In the genomic region with DNA sequence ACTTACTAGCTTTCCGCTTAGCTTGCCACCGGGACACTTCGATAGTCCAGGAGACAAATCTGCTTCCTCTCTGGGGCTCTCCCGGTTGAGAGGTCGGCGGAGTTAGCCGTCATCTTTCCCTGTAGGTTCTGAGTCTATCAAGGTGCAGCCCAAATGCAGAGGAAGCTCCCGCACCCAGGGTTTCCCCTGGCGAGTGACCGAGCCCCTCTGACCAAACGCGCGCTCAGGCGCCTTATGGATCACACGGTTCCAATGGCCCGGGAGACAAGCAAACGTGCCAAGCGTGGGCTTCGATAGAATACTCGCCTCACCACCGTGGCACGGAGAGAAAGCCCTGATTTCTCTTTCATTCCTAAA, we compare ENCODE assay signal across 19 cellular contexts.
"Had no signal": no experiment of that assay in that cellular context is flagged by ENCODE, and none has a peak within 500 bp of the region (broad histone marks: within the 10 kb centered on the region; RNA-seq: fewer than 3 reads in every experiment).

No MANE protein-coding gene starts in this region.

- H3K9me3 Mint-ChIP-seq: activated B cell treated with CpG ODN at 0.5 μM for 24 hours; activated CD8-positive, alpha-beta T cell treated with anti-CD3 and anti-CD28 coated beads for 36 hours; activated T-cell treated with anti-CD3 and anti-CD28 coated beads, Interleukin-2, amount 50 U/mL, for 4 hours; neural crest cell; stimulated activated naive CD8-positive, alpha-beta T cell treated with anti-CD3 and anti-CD28 coated beads, Interleukin-15, Interleukin-2, amounts not matched to agents 100 ng/mL and 50 ng/mL, for 24 hours; T-helper 2 cell treated with Interferon-gamma antibody and Interleukin-4, amounts not matched to agents 5 μg/mL and 100 μg/mL, for 36 hours had no signal

- H3K27me3 ChIP-seq: right atrium auricular region had no signal

- H3K4me1 ChIP-seq: prostate gland had no signal

- H3K27ac ChIP-seq: brain microvascular endothelial cell, gastroesophageal sphincter, heart left ventricle, left lung, prostate gland, right atrium auricular region had no signal

- DNase-seq: activated B cell treated with CpG ODN at 0.5 μM for 24 hours; activated CD4-positive, alpha-beta T cell treated with anti-CD3 and anti-CD28 coated beads for 4 hours; activated CD8-positive, alpha-beta T cell treated with anti-CD3 and anti-CD28 coated beads for 36 hours; activated naive CD4-positive, alpha-beta T cell treated with anti-CD3 and anti-CD28 coated beads, Interleukin-2, amount 50 U/mL, for 16 hours; activated T-cell treated with anti-CD3 and anti-CD28 coated beads, Interleukin-2, amount 50 U/mL, for 4 hours; aorta; brain microvascular endothelial cell; cortex of kidney; heart left ventricle; left lung; stimulated activated CD4-positive, alpha-beta T cell treated with anti-CD3 and anti-CD28 coated beads, Interleukin-15, amount 100 ng/mL, for 24 hours; stimulated activated CD4-positive, alpha-beta T cell treated with anti-CD3 and anti-CD28 coated beads, Interleukin-2, amount 100 ng/mL, for 48 hours; trophoblast cell had no signal

- H3K4me3 Mint-ChIP-seq: activated B cell treated with CpG ODN at 0.5 μM for 24 hours; activated CD8-positive, alpha-beta T cell treated with anti-CD3 and anti-CD28 coated beads for 36 hours; activated T-cell treated with anti-CD3 and anti-CD28 coated beads, Interleukin-2, amount 50 U/mL, for 4 hours; neural crest cell; stimulated activated naive CD8-positive, alpha-beta T cell treated with anti-CD3 and anti-CD28 coated beads, Interleukin-15, Interleukin-2, amounts not matched to agents 100 ng/mL and 50 ng/mL, for 24 hours; T-helper 2 cell treated with Interferon-gamma antibody and Interleukin-4, amounts not matched to agents 5 μg/mL and 100 μg/mL, for 36 hours had no signal

- H3K4me3 ChIP-seq: gastroesophageal sphincter, heart left ventricle, left lung, prostate gland, right atrium auricular region had no signal

- ATAC-seq: activated CD8-positive, alpha-beta T cell treated with anti-CD3 and anti-CD28 coated beads for 36 hours; activated T-cell treated with anti-CD3 and anti-CD28 coated beads, Interleukin-2, amount 50 U/mL, for 4 hours; gastroesophageal sphincter; heart left ventricle; left lung had no signal

- H3K36me3 ChIP-seq: brain microvascular endothelial cell, gastroesophageal sphincter, heart left ventricle, left lung, prostate gland, right atrium auricular region had no signal

- H3K9me3 ChIP-seq: gastroesophageal sphincter, heart left ventricle, left lung, prostate gland, right atrium auricular region had no signal

- H3K27ac Mint-ChIP-seq: activated B cell treated with CpG ODN at 0.5 μM for 24 hours; activated CD8-positive, alpha-beta T cell treated with anti-CD3 and anti-CD28 coated beads for 36 hours; stimulated activated naive CD8-positive, alpha-beta T cell treated with anti-CD3 and anti-CD28 coated beads, Interleukin-15, Interleukin-2, amounts not matched to agents 100 ng/mL and 50 ng/mL, for 24 hours; T-helper 2 cell treated with Interferon-gamma antibody and Interleukin-4, amounts not matched to agents 5 μg/mL and 100 μg/mL, for 36 hours had no signal
